1 cellular context compared by ENCODE assay signal in genomic region chr17:77952368-77952767, GRCh38.
TF ChIP-seq lines count a peak whose summit lies in the region.

No MANE protein-coding gene starts in this region.

TF ChIP-seq in IMR-90, 13 proteins besides CTCF, POLR2A, EP300 and RAD21:
- no peak for TF ChIP-seq ELK1 (IDR thresholded peaks at IDR 0.05; ENCODE audit: borderline replicate concordance, low read depth, low read length)
- no peak for TF ChIP-seq MXI1 (IDR thresholded peaks at IDR 0.05; ENCODE audit: borderline replicate concordance, low read depth, low read length)
- TF ChIP-seq BHLHE40 (IDR thresholded peaks at IDR 0.05; ENCODE audit: low read depth, low read length), result no peak
- no peak for TF ChIP-seq SMC3 (IDR thresholded peaks at IDR 0.05; ENCODE audit: low read depth, low read length)
- no peak for TF ChIP-seq MAZ (IDR thresholded peaks at IDR 0.05; ENCODE audit: borderline replicate concordance, low read depth, low read length)
